18 cellular contexts compared by ENCODE assay signal in genomic region chr1:18928985-18929384, GRCh38. TPM values are rescaled to one million over a fixed set of nuclear protein-coding genes. Genes with fewer than 3 reads are reported as not detected.
DNase-seq lines count a peak whose midpoint lies in the region; ATAC-seq and TF ChIP-seq lines count a peak whose summit lies in the region.
"Had no signal": no experiment of that assay in that cellular context is flagged by ENCODE, and none has a peak within 500 bp of the region (broad histone marks: within the 10 kb centered on the region; RNA-seq: fewer than 3 reads in every experiment).

No MANE protein-coding gene starts in this region.

- no peak for DNase-seq in stimulated activated naive CD8-positive, alpha-beta T cell treated with anti-CD3 and anti-CD28 coated beads, Interleukin-15, Interleukin-2, amounts not matched to agents 100 U/mL and 50 U/mL, for 24 hours
- DNase-seq in T-helper 17 cell (no peak), fibroblast of lung (ENCODE audit: low read depth in 2 of 2) (no peak), C1 segment of cervical spinal cord (lab: John Stamatoyannopoulos, UW) (no peak), suprapubic skin (ENCODE audit: low spot score in 2 of 2) (no peak), NCI-H2227 (lab: John Stamatoyannopoulos, UW; ENCODE audit: unreplicated experiment) (no peak), mesendoderm (no peak)
- DNase-seq: KBM-7, left ventricle myocardium superior, NCI-H2029 treated with DMSO at 0.1 percent for 48 hours, NCI-H510A treated with DMSO at 0.1 percent for 48 hours, ovary, SHP77 treated with DMSO at 0.1 percent for 48 hours, sigmoid colon had no signal

- H3K4me3 ChIP-seq in fibroblast of lung (replicated peaks in 1 of 4; ENCODE audit: control extremely low read depth in 1 of 4, insufficient read depth in 1 of 4, low read depth in 3 of 4, low read length in 4 of 4) (no peak overlapping the region), suprapubic skin (no peak overlapping the region), mesendoderm (ENCODE audit: low read length) (no peak overlapping the region)
- H3K4me3 ChIP-seq: cardiac muscle cell, esophagus muscularis mucosa, ovary, sigmoid colon had no signal

- H2BK120ac ChIP-seq in mesendoderm (ENCODE audit: low read depth, low read length): no peak overlapping the region

- peaks cover 8% of the 10 kb centered on the region for H3K79me1 ChIP-seq in mesendoderm (ENCODE audit: low read length)

- no peak overlapping the region for H4K8ac ChIP-seq in mesendoderm (ENCODE audit: low read depth, low read length)

- H3K27me3 Mint-ChIP-seq in stimulated activated naive CD8-positive, alpha-beta T cell treated with anti-CD3 and anti-CD28 coated beads, Interleukin-15, Interleukin-2, amounts not matched to agents 100 ng/mL and 50 ng/mL, for 24 hours: no peaks in the 10 kb centered on the region
- H3K27me3 Mint-ChIP-seq in T-helper 17 cell: no peaks in the 10 kb centered on the region

- H2BK15ac ChIP-seq in mesendoderm (replicated peaks; ENCODE audit: low read depth): no peak overlapping the region

- H3K9me3 ChIP-seq in T-helper 17 cell (ENCODE audit: control insufficient read depth, low read length, poor library complexity, severe bottlenecking) (no peaks in the 10 kb centered on the region), fibroblast of lung (ENCODE audit: control insufficient read depth, insufficient read depth, low read depth, low read length) (no peaks in the 10 kb centered on the region), suprapubic skin (no peaks in the 10 kb centered on the region)
- H3K9me3 ChIP-seq: esophagus muscularis mucosa, ovary, sigmoid colon had no signal

- H4K20me1 ChIP-seq in fibroblast of lung (ENCODE audit: control insufficient read depth, extremely low read depth, insufficient read depth, low read length): no peaks in the 10 kb centered on the region

- no peaks in the 10 kb centered on the region for H3K36me3 Mint-ChIP-seq in stimulated activated naive CD8-positive, alpha-beta T cell treated with anti-CD3 and anti-CD28 coated beads, Interleukin-15, Interleukin-2, amounts not matched to agents 100 ng/mL and 50 ng/mL, for 24 hours (ENCODE audit: low read depth)
- peaks cover 2% of the 10 kb centered on the region for H3K36me3 Mint-ChIP-seq in T-helper 17 cell (ENCODE audit: low read depth)
- H3K36me3 Mint-ChIP-seq: WTC11 had no signal

- no peaks in the 10 kb centered on the region for H3K9me3 Mint-ChIP-seq in stimulated activated naive CD8-positive, alpha-beta T cell treated with anti-CD3 and anti-CD28 coated beads, Interleukin-15, Interleukin-2, amounts not matched to agents 100 ng/mL and 50 ng/mL, for 24 hours
- H3K9me3 Mint-ChIP-seq: WTC11 had no signal

- peaks cover 33% of the 10 kb centered on the region for H3K79me2 ChIP-seq in fibroblast of lung (ENCODE audit: control insufficient read depth, insufficient read depth, low read length)
- H3K79me2 ChIP-seq in mesendoderm (ENCODE audit: control insufficient read depth, insufficient read depth, low read length): peaks cover 4% of the 10 kb centered on the region

- no peak overlapping the region for H3K4me3 Mint-ChIP-seq in stimulated activated naive CD8-positive, alpha-beta T cell treated with anti-CD3 and anti-CD28 coated beads, Interleukin-15, Interleukin-2, amounts not matched to agents 100 ng/mL and 50 ng/mL, for 24 hours
- peak overlapping the region; percentile 92 for H3K4me3 Mint-ChIP-seq in T-helper 17 cell
- H3K4me3 Mint-ChIP-seq: WTC11 had no signal

- no peak for ATAC-seq in stimulated activated naive CD8-positive, alpha-beta T cell treated with anti-CD3 and anti-CD28 coated beads, Interleukin-15, Interleukin-2, amounts not matched to agents 100 U/mL and 50 U/mL, for 24 hours
- ATAC-seq in T-helper 17 cell: no peak
- ATAC-seq: left ventricle myocardium superior, WTC11 had no signal

- no peak overlapping the region for H2AFZ ChIP-seq in fibroblast of lung (ENCODE audit: low read length)

- peak overlapping the region; percentile 30 for H3K27ac ChIP-seq in fibroblast of lung (ENCODE audit: insufficient read depth, low read length)
- no peak overlapping the region for H3K27ac ChIP-seq in suprapubic skin
- no peak overlapping the region for H3K27ac ChIP-seq in mesendoderm (ENCODE audit: low read depth, low read length)
- H3K27ac ChIP-seq: cardiac muscle cell, ovary had no signal

- H3K27me3 ChIP-seq in fibroblast of lung (ENCODE audit: control insufficient read depth, insufficient read depth, low read length) (no peaks in the 10 kb centered on the region), suprapubic skin (no peaks in the 10 kb centered on the region), mesendoderm (ENCODE audit: insufficient read depth, low read length, poor library complexity) (no peaks in the 10 kb centered on the region)
- H3K27me3 ChIP-seq: cardiac muscle cell, esophagus muscularis mucosa, ovary, sigmoid colon had no signal

- H3K56ac ChIP-seq in mesendoderm (ENCODE audit: low read length): no peak overlapping the region

- no peak overlapping the region for H4K5ac ChIP-seq in mesendoderm (ENCODE audit: low read length)

- H2AK5ac ChIP-seq in mesendoderm (ENCODE audit: low read length): no peak overlapping the region

- H3K9ac ChIP-seq in fibroblast of lung (ENCODE audit: insufficient read depth, low read length): no peak overlapping the region
- no peak overlapping the region for H3K9ac ChIP-seq in mesendoderm (ENCODE audit: low read length)

- no peak for TF ChIP-seq CTCF in fibroblast of lung (conservative IDR thresholded peaks at IDR 0.05 in 1 of 2, IDR thresholded peaks at IDR 0.05 in 1 of 2; ENCODE audit: low read depth in 1 of 2, low read length in 2 of 2)
- TF ChIP-seq CTCF in suprapubic skin (IDR thresholded peaks at IDR 0.05): no peak

- H3K18ac ChIP-seq in mesendoderm (ENCODE audit: low read length): no peak overlapping the region

- H3K4me1 ChIP-seq in fibroblast of lung (ENCODE audit: control insufficient read depth, extremely low read depth, insufficient read depth, low read length): peaks cover 41% of the 10 kb centered on the region
- peaks cover 87% of the 10 kb centered on the region for H3K4me1 ChIP-seq in suprapubic skin
- H3K4me1 ChIP-seq in mesendoderm (ENCODE audit: control insufficient read depth, low read depth, low read length): peaks cover 9% of the 10 kb centered on the region

- peaks cover 97% of the 10 kb centered on the region for H3K4me1 Mint-ChIP-seq in stimulated activated naive CD8-positive, alpha-beta T cell treated with anti-CD3 and anti-CD28 coated beads, Interleukin-15, Interleukin-2, amounts not matched to agents 100 ng/mL and 50 ng/mL, for 24 hours (ENCODE audit: low read depth)
- H3K4me1 Mint-ChIP-seq in T-helper 17 cell: peaks cover 62% of the 10 kb centered on the region

- H3K4ac ChIP-seq in mesendoderm (ENCODE audit: low read depth, low read length): no peak overlapping the region

- no peak overlapping the region for H3K23ac ChIP-seq in mesendoderm (ENCODE audit: low read length)

- H3K36me3 ChIP-seq in fibroblast of lung (ENCODE audit: control insufficient read depth, insufficient read depth, low read length) (no peaks in the 10 kb centered on the region), suprapubic skin (no peaks in the 10 kb centered on the region), mesendoderm (ENCODE audit: control insufficient read depth, insufficient read depth, low read length) (no peaks in the 10 kb centered on the region)
- H3K36me3 ChIP-seq: cardiac muscle cell, esophagus muscularis mucosa, ovary, sigmoid colon had no signal

- no peak for TF ChIP-seq POLR2A in suprapubic skin (IDR thresholded peaks at IDR 0.05)

- H3K27ac Mint-ChIP-seq in stimulated activated naive CD8-positive, alpha-beta T cell treated with anti-CD3 and anti-CD28 coated beads, Interleukin-15, Interleukin-2, amounts not matched to agents 100 ng/mL and 50 ng/mL, for 24 hours: peak overlapping the region; percentile 97
- H3K27ac Mint-ChIP-seq in T-helper 17 cell: peak overlapping the region; percentile 93
- H3K27ac Mint-ChIP-seq: WTC11 had no signal

- 100% methylated on average over 3 of the region's 6 CpGs for WGBS in suprapubic skin
- WGBS in mesendoderm (ENCODE audit: extremely low coverage, insufficient coverage, low lambda C conversion rate): no CpG with 5 or more reads among the region's 6 CpGs

- no peak for TF ChIP-seq EP300 in suprapubic skin (IDR thresholded peaks at IDR 0.05)

- no peak overlapping the region for H2BK5ac ChIP-seq in mesendoderm (ENCODE audit: low read length)

- no peak overlapping the region for H3K4me2 ChIP-seq in fibroblast of lung (ENCODE audit: extremely low read depth, insufficient read depth, low read length)
- H3K4me2 ChIP-seq in mesendoderm (ENCODE audit: low read length): no peak overlapping the region

RNA-seq across cellular contexts. Expression of gene ALDH4A1, which starts 26.6 kb away (rescaled TPM):
- total RNA-seq in T-helper 17 cell (1 to 10 TPM; 1.1 to 1.2 TPM), fibroblast of lung (6.9 and 11.9 TPM in 2 replicates), suprapubic skin (10 to 100 TPM; 25.0 to 33.0 (median 29.6) TPM)
- 6.9 and 8.3 TPM in 2 replicates for polyA plus RNA-seq in fibroblast of lung
- polyA plus RNA-seq in fibroblast of lung (2012): 11.6 and 12.9 TPM in 2 replicates
- 19.6 and 20.0 TPM in 2 replicates for polyA minus RNA-seq in fibroblast of lung (ENCODE audit: low replicate concordance)
- 12.5 TPM for polyA plus RNA-seq in mesendoderm (2013, experiment 1 of 2)
- 11.6 TPM for polyA plus RNA-seq in mesendoderm (2013, experiment 2 of 2)

RNA-seq across cellular contexts. Expression of gene IFFO2, which starts 27.5 kb away (rescaled TPM):
- total RNA-seq in T-helper 17 cell (100 to 1,000 TPM in 1 of 2 donors, 10 to 100 TPM in 1; 99.8 to 119 TPM), fibroblast of lung (5.6 and 5.8 TPM in 2 replicates), suprapubic skin (100 to 1,000 TPM; 327 to 569 (median 449) TPM)
- 7.3 and 10.4 TPM in 2 replicates for polyA plus RNA-seq in fibroblast of lung
- polyA plus RNA-seq in fibroblast of lung (2012): 7.1 and 8.5 TPM in 2 replicates
- polyA minus RNA-seq in fibroblast of lung (ENCODE audit: low replicate concordance): 18.6 and 27.1 TPM in 2 replicates
- polyA plus RNA-seq in mesendoderm (2013, experiment 1 of 2): 10.7 TPM
- 11.3 TPM for polyA plus RNA-seq in mesendoderm (2013, experiment 2 of 2)

Comparison
In these comparisons a context has a peak if more than half of its experiments do, and no peak if none do; other contexts are left out.
1. RNA of gene IFFO2, which starts 27.5 kb away (total RNA-seq): 327 to 569 TPM in suprapubic skin and 99.8 to 119 TPM in T-helper 17 cell; 5.6 to 5.8 TPM in fibroblast of lung; every median in the first group is over 10 times any median in the second.